ENCODE assay signal across 10 cellular contexts in the genomic region with DNA sequence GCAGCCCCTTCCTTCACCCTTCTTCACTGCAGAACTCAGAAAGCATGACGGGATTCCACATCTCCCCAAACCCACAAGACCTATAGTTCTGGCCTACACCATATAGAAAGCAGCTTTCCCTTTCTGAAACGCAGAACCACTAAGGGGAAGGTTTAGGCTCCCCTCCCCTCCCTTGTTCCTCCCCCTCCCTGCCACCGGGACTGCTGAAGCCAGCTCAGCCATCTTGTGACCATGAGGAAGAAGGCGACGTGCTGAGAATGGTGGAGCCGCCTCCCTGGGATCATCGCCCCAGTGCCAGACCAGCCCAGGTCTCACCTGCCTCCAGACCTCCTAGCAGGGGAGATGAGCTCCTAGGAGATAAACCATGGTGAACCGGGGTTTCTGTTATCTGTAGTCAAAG. TPM values are rescaled to one million over a fixed set of nuclear protein-coding genes. Genes with fewer than 3 reads are reported as not detected.
DNase-seq lines count a peak whose midpoint lies in the region; ATAC-seq, FAIRE-seq and TF ChIP-seq lines count a peak whose summit lies in the region.
"Had no signal": no experiment of that assay in that cellular context is flagged by ENCODE, and none has a peak within 500 bp of the region (broad histone marks: within the 10 kb centered on the region; RNA-seq: fewer than 3 reads in every experiment).

No MANE protein-coding gene starts in this region.

- no peak for TF ChIP-seq EP300 in HepG2 (IDR thresholded peaks at IDR 0.05; ENCODE audit: low read depth in 2 of 2, low read length in 2 of 2)
- no peak for TF ChIP-seq EP300 in HepG2 (CRISPR knock-in tag; IDR thresholded peaks at IDR 0.05; ENCODE audit: borderline replicate concordance)

- H3K27me3 Mint-ChIP-seq in osteocyte (ENCODE audit: unreplicated experiment), result no peaks in the 10 kb centered on the region

- peak overlapping the region in 1 of 2 donors; percentile 6 for H3K27ac ChIP-seq in liver (ENCODE audit: low read depth in 1 of 2, low read length in 2 of 2)
- H3K27ac ChIP-seq in HepG2 (ENCODE audit: extremely low read length, insufficient read depth, low read length), result no peak overlapping the region
- H3K27ac ChIP-seq in heart right ventricle, result peak overlapping the region in 7 of 10 donors; percentile 24 to 73 (median 67)

- H3K9me3 ChIP-seq in liver (ENCODE audit: control insufficient read depth in 4 of 4, low read length in 3 of 4) (no peaks in the 10 kb centered on the region), HepG2 (ENCODE audit: low read length) (no peaks in the 10 kb centered on the region), heart right ventricle (no peaks in the 10 kb centered on the region)

- in situ Hi-C loops in HepG2 (cut with HindIII; ENCODE audit: extremely low pct_ligation_motif_present, low pct_unique_long_range_greater_than_20kb), result loop anchor here (5.0 kb wide), 2 partner anchors 36 to 101 kb away; no protein-coding TSS in a partner anchor

- POLR2A ChIA-PET in HepG2 (lab: Yijun Ruan, JAX), result interaction anchor here (0.6 to 1.9 kb wide), 9 partner anchors 9 to 112 kb away, joined by 3 to 57 read pairs (median 4); a partner anchor contains a TSS
- POLR2A ChIA-PET in HEK293T (lab: Yijun Ruan, JAX), result interaction anchor here (1.0 to 2.4 kb wide), 2 partner anchors 20 to 38 kb away, joined by 6 to 30 read pairs; a partner anchor contains a TSS

- H3K4me3 ChIP-seq in liver (ENCODE audit: low read depth in 1 of 3, low read length in 3 of 3) (no peak overlapping the region), HepG2 (replicated peaks in 1 of 3; ENCODE audit: insufficient read depth in 1 of 3, low read depth in 2 of 3, low read length in 3 of 3) (no peak overlapping the region), heart right ventricle (no peak overlapping the region)

- H3K79me2 ChIP-seq in HepG2 (ENCODE audit: insufficient read depth, low read length), result no peaks in the 10 kb centered on the region

- TF ChIP-seq RAD21 in liver (IDR thresholded peaks at IDR 0.05), result no peak
- no peak for TF ChIP-seq RAD21 in HepG2 (CRISPR knock-in tag; IDR thresholded peaks at IDR 0.05)

- H3K4me1 ChIP-seq in liver (ENCODE audit: control insufficient read depth in 4 of 4, insufficient read depth in 4 of 4, low read length in 3 of 4) (peaks cover 0 to 8% (median 0%) of the 10 kb centered on the region in 4 donors), HepG2 (ENCODE audit: insufficient read depth, low read length) (peaks cover 20% of the 10 kb centered on the region), heart right ventricle (peaks cover 6 to 57% (median 24%) of the 10 kb centered on the region in 9 donors)

- H2AFZ ChIP-seq in HepG2 (ENCODE audit: low read length), result no peak overlapping the region

- H3K4me2 ChIP-seq in HepG2 (ENCODE audit: low read depth, low read length), result no peak overlapping the region

- H3K27me3 ChIP-seq in liver (ENCODE audit: control insufficient read depth in 4 of 4, insufficient read depth in 4 of 4, low read length in 3 of 4) (no peaks in the 10 kb centered on the region), HepG2 (ENCODE audit: control insufficient read depth in 1 of 2, insufficient read depth in 2 of 2, low read length in 2 of 2) (no peaks in the 10 kb centered on the region), heart right ventricle (no peaks in the 10 kb centered on the region)

- TF ChIP-seq CTCF in liver (IDR thresholded peaks at IDR 0.05; ENCODE audit: low read depth, low read length, missing input control) (no peak), HepG2 (CRISPR knock-in tag; IDR thresholded peaks at IDR 0.05) (no peak), heart right ventricle (IDR thresholded peaks at IDR 0.05) (no peak), osteocyte (IDR thresholded peaks at IDR 0.05) (no peak)

- H3K9ac ChIP-seq in liver (ENCODE audit: low read depth in 1 of 2, low read length in 2 of 2) (no peak overlapping the region), HepG2 (ENCODE audit: insufficient read depth, low read depth, low read length) (no peak overlapping the region)

- H3K9me3 Mint-ChIP-seq in osteocyte (ENCODE audit: unreplicated experiment), result no peaks in the 10 kb centered on the region

- no peaks in the 10 kb centered on the region for H4K20me1 ChIP-seq in HepG2 (ENCODE audit: insufficient read depth, low read length)

- no peak overlapping the region for H3K4me3 Mint-ChIP-seq in osteocyte (ENCODE audit: unreplicated experiment)

- BruUV-seq in HepG2 (replicated peaks; lab: Mats Ljungman, UMichigan), result no TSS peak

- peaks cover 3 to 12% (median 7%) of the 10 kb centered on the region in 4 donors for H3K36me3 ChIP-seq in liver (ENCODE audit: control insufficient read depth in 4 of 4, insufficient read depth in 3 of 4, low read depth in 1 of 4, low read length in 3 of 4)
- H3K36me3 ChIP-seq in HepG2 (replicated peaks in 1 of 2; ENCODE audit: control insufficient read depth in 1 of 2, insufficient read depth in 2 of 2, low read length in 2 of 2), result peaks cover 1 to 5% of the 10 kb centered on the region in 2 experiments; a peak in 2 of 5 replicates
- H3K36me3 ChIP-seq in heart right ventricle, result peaks cover 0 to 95% (median 35%) of the 10 kb centered on the region in 9 donors

- intact Hi-C loops in HepG2 (cut with micrococcal nuclease; ENCODE audit: unreplicated experiment), result loop anchor here (1.0 to 5.0 kb wide), 2 partner anchors 37 to 106 kb away; no protein-coding TSS in a partner anchor
- intact Hi-C loops in heart right ventricle (cut with DNase I), result loop anchor here (1.0 to 5.0 kb wide), 4 partner anchors 20 to 38 kb away; a partner anchor contains a TSS

- no peak for FAIRE-seq in HepG2 (lab: Jason Lieb, UNC)

- peaks cover 36% of the 10 kb centered on the region for H3K36me3 Mint-ChIP-seq in osteocyte (ENCODE audit: unreplicated experiment)

- DNase-seq in HepG2 (ENCODE audit: low spot score) (no peak), heart right ventricle (peak in 1 of 2 donors; percentile 34), osteocyte (ENCODE audit: extremely low spot score, unreplicated experiment) (peak; percentile 56), NK-92 (lab: John Stamatoyannopoulos, UW; ENCODE audit: unreplicated experiment) (no peak), HEK293T (ENCODE audit: extremely low spot score) (no peak)
- DNase-seq: foreskin fibroblast, T-helper 1 cell had no signal

- TF ChIP-seq POLR2A in HepG2 (IDR thresholded peaks at IDR 0.05; ENCODE audit: insufficient read depth in 1 of 2, low read depth in 2 of 2, low read length in 2 of 2), result no peak

- H3K4me1 Mint-ChIP-seq in osteocyte (ENCODE audit: unreplicated experiment), result peaks cover 4% of the 10 kb centered on the region

- ATAC-seq in HepG2 (no peak), heart right ventricle (peak in 6 of 8 donors; percentile 5 to 63 (median 12)), GM18867 (IDR thresholded peaks at IDR 0.05; ENCODE audit: unreplicated experiment) (no peak), HG02852 (IDR thresholded peaks at IDR 0.05; ENCODE audit: unreplicated experiment) (no peak)

- no peak overlapping the region for H3K27ac Mint-ChIP-seq in osteocyte (ENCODE audit: unreplicated experiment)

- CTCF ChIA-PET in HepG2 (lab: Yijun Ruan, JAX; ENCODE audit: low intra/inter-chr PET ratio, low total read pairs), result interaction anchor here (1.4 to 2.9 kb wide), 4 partner anchors 35 to 105 kb away, joined by 3 to 60 read pairs (median 14); no protein-coding TSS in a partner anchor
- CTCF ChIA-PET in HEK293T (lab: Yijun Ruan, JAX), result interaction anchor here (0.6 to 2.3 kb wide), 20 partner anchors 8 to 217 kb away, joined by 3 to 64 read pairs (median 6); a partner anchor contains a TSS

- 64% methylated on average over 8 of the region's 8 CpGs for WGBS in liver
- WGBS in HepG2 (ENCODE audit: low lambda C conversion rate), result 91% methylated on average over 8 of the region's 8 CpGs
- 82 to 88% methylated on average over 8 of the region's 8 CpGs for WGBS in heart right ventricle, 2 donors

RNA-seq across cellular contexts. Expression of a gene that starts 19.6 kb away (rescaled TPM):
- total RNA-seq in liver (10 to 100 TPM; 24.0 to 31.2 TPM), HepG2 (2016; rRNA removed; fragmentation: Illumina TruSeq; extraction: Trizol) (38.2 and 44.8 TPM in 2 replicates), heart right ventricle (100 to 1,000 TPM; 163 to 261 (median 183) TPM), osteocyte (90.2 and 93.1 TPM in 2 replicates)
- polyA plus RNA-seq in liver (10 to 100 TPM; 32.3 to 32.4 TPM), HepG2 (2011; rRNA removed) (61.3 and 63.6 TPM in 2 replicates), heart right ventricle (100 to 1,000 TPM; 138 to 153 TPM)
- 16.6 and 17.4 TPM in 2 replicates for total RNA-seq in HepG2 (2016; cell fraction: cytosol; rRNA removed; fragmentation: Illumina TruSeq; extraction: Trizol; ENCODE audit: low read depth)
- total RNA-seq in HepG2 (2016; cell fraction: insoluble cytoplasmic fraction; rRNA removed; fragmentation: Illumina TruSeq; extraction: Trizol), result 38.2 and 41.7 TPM in 2 replicates
- 24.5 and 25.6 TPM in 2 replicates for total RNA-seq in HepG2 (2016; cell fraction: membrane; rRNA removed; fragmentation: Illumina TruSeq; extraction: Trizol)
- 23.7 and 24.1 TPM in 2 replicates for total RNA-seq in HepG2 (2016; cell fraction: nucleus; rRNA removed; fragmentation: Illumina TruSeq; extraction: Trizol)
- polyA plus RNA-seq in HepG2 (2011; cell fraction: cytosol; rRNA removed), result 64.8 and 79.1 TPM in 2 replicates
- 72.8 and 85.1 TPM in 2 replicates for polyA plus RNA-seq in HepG2 (2011; cell fraction: nucleus; rRNA removed)
- polyA plus RNA-seq in HepG2 (2012), result 43.2 and 44.3 TPM in 2 replicates
- 22.2 and 23.2 TPM in 2 replicates for polyA plus RNA-seq in HepG2 (2016; cell fraction: cytosol; fragmentation: Illumina TruSeq; extraction: Trizol; ENCODE audit: low read depth)
- 57.5 and 58.5 TPM in 2 replicates for polyA plus RNA-seq in HepG2 (2016; cell fraction: insoluble cytoplasmic fraction; fragmentation: Illumina TruSeq; extraction: Trizol; ENCODE audit: low read depth)
- polyA plus RNA-seq in HepG2 (2016; cell fraction: membrane; fragmentation: Illumina TruSeq; extraction: Trizol; ENCODE audit: low read depth), result 27.2 and 27.5 TPM in 2 replicates
- polyA plus RNA-seq in HepG2 (2016; cell fraction: nucleus; fragmentation: Illumina TruSeq; extraction: Trizol; ENCODE audit: insufficient read depth, low read depth), result 53.5 and 56.5 TPM in 2 replicates
- 58.5 and 190 TPM in 2 replicates for polyA minus RNA-seq in HepG2 (2011; rRNA and poly(A)+ RNA removed; ENCODE audit: low replicate concordance)
- 36.4 and 38.5 TPM in 2 replicates for polyA minus RNA-seq in HepG2 (2011; cell fraction: cytosol; rRNA and poly(A)+ RNA removed)
- polyA minus RNA-seq in HepG2 (2011; cell fraction: nucleus; rRNA and poly(A)+ RNA removed), result 45.4 and 45.6 TPM in 2 replicates

RNA-seq across cellular contexts. Expression of a gene that starts 48.0 kb away (rescaled TPM):
- total RNA-seq in liver (100 to 1,000 TPM in 1 of 2 donors, 10 to 100 TPM in 1; 11.5 to 124 TPM), HepG2 (2016; rRNA removed; fragmentation: Illumina TruSeq; extraction: Trizol) (56.5 and 63.0 TPM in 2 replicates), heart right ventricle (10 to 100 TPM; 29.5 to 88.4 (median 48.2) TPM), osteocyte (35.5 and 40.1 TPM in 2 replicates)
- polyA plus RNA-seq in liver (100 to 1,000 TPM in 1 of 2 donors, 10 to 100 TPM in 1; 61.7 to 127 TPM), HepG2 (2011; rRNA removed) (27.4 and 32.2 TPM in 2 replicates), heart right ventricle (100 to 1,000 TPM in 1 of 2 donors, 10 to 100 TPM in 1; 52.3 to 107 TPM)
- 44.8 and 70.6 TPM in 2 replicates for total RNA-seq in HepG2 (2016; cell fraction: cytosol; rRNA removed; fragmentation: Illumina TruSeq; extraction: Trizol; ENCODE audit: low read depth)
- total RNA-seq in HepG2 (2016; cell fraction: insoluble cytoplasmic fraction; rRNA removed; fragmentation: Illumina TruSeq; extraction: Trizol), result 56.8 and 60.6 TPM in 2 replicates
- 53.4 and 80.8 TPM in 2 replicates for total RNA-seq in HepG2 (2016; cell fraction: membrane; rRNA removed; fragmentation: Illumina TruSeq; extraction: Trizol)
- 34.2 and 36.9 TPM in 2 replicates for total RNA-seq in HepG2 (2016; cell fraction: nucleus; rRNA removed; fragmentation: Illumina TruSeq; extraction: Trizol)
- 29.5 and 31.9 TPM in 2 replicates for polyA plus RNA-seq in HepG2 (2011; cell fraction: cytosol; rRNA removed)
- polyA plus RNA-seq in HepG2 (2011; cell fraction: nucleus; rRNA removed), result 30.7 and 34.4 TPM in 2 replicates
- polyA plus RNA-seq in HepG2 (2012), result 15.7 and 17.8 TPM in 2 replicates
- polyA plus RNA-seq in HepG2 (2016; cell fraction: cytosol; fragmentation: Illumina TruSeq; extraction: Trizol; ENCODE audit: low read depth), result 48.7 and 84.9 TPM in 2 replicates
- 61.8 and 64.6 TPM in 2 replicates for polyA plus RNA-seq in HepG2 (2016; cell fraction: insoluble cytoplasmic fraction; fragmentation: Illumina TruSeq; extraction: Trizol; ENCODE audit: low read depth)
- polyA plus RNA-seq in HepG2 (2016; cell fraction: membrane; fragmentation: Illumina TruSeq; extraction: Trizol; ENCODE audit: low read depth), result 49.3 and 82.9 TPM in 2 replicates
- 65.1 and 69.0 TPM in 2 replicates for polyA plus RNA-seq in HepG2 (2016; cell fraction: nucleus; fragmentation: Illumina TruSeq; extraction: Trizol; ENCODE audit: insufficient read depth, low read depth)
- polyA minus RNA-seq in HepG2 (2011; rRNA and poly(A)+ RNA removed; ENCODE audit: low replicate concordance), result 15.8 and 89.9 TPM in 2 replicates
- polyA minus RNA-seq in HepG2 (2011; cell fraction: cytosol; rRNA and poly(A)+ RNA removed), result 9.1 and 15.4 TPM in 2 replicates
- 17.7 and 19.6 TPM in 2 replicates for polyA minus RNA-seq in HepG2 (2011; cell fraction: nucleus; rRNA and poly(A)+ RNA removed)

RNA-seq across cellular contexts. Expression of a gene that starts 48.6 kb away (rescaled TPM):
- total RNA-seq in liver, result 1 to 10 TPM; 4.7 to 5.1 TPM
- 1 to 10 TPM; 2.2 to 4.0 TPM for polyA plus RNA-seq in liver
- 7.2 and 9.8 TPM in 2 replicates for total RNA-seq in HepG2 (2016; rRNA removed; fragmentation: Illumina TruSeq; extraction: Trizol)
- total RNA-seq in HepG2 (2016; cell fraction: cytosol; rRNA removed; fragmentation: Illumina TruSeq; extraction: Trizol; ENCODE audit: low read depth), result 0.61 and 0.71 TPM in 2 replicates
- total RNA-seq in HepG2 (2016; cell fraction: insoluble cytoplasmic fraction; rRNA removed; fragmentation: Illumina TruSeq; extraction: Trizol), result 7.0 and 8.5 TPM in 2 replicates
- total RNA-seq in HepG2 (2016; cell fraction: membrane; rRNA removed; fragmentation: Illumina TruSeq; extraction: Trizol), result 2.7 and 2.9 TPM in 2 replicates
- total RNA-seq in HepG2 (2016; cell fraction: nucleus; rRNA removed; fragmentation: Illumina TruSeq; extraction: Trizol), result 2.9 and 4.3 TPM in 2 replicates
- 32.5 and 36.7 TPM in 2 replicates for polyA plus RNA-seq in HepG2 (2011; rRNA removed)
- polyA plus RNA-seq in HepG2 (2011; cell fraction: cytosol; rRNA removed), result 23.5 and 30.7 TPM in 2 replicates
- 9.8 and 12.8 TPM in 2 replicates for polyA plus RNA-seq in HepG2 (2011; cell fraction: nucleus; rRNA removed)
- polyA plus RNA-seq in HepG2 (2012), result 6.6 and 9.0 TPM in 2 replicates
- polyA plus RNA-seq in HepG2 (2016; cell fraction: cytosol; fragmentation: Illumina TruSeq; extraction: Trizol; ENCODE audit: low read depth), result 0.33 and 0.35 TPM in 2 replicates
- 8.7 and 10.9 TPM in 2 replicates for polyA plus RNA-seq in HepG2 (2016; cell fraction: insoluble cytoplasmic fraction; fragmentation: Illumina TruSeq; extraction: Trizol; ENCODE audit: low read depth)
- polyA plus RNA-seq in HepG2 (2016; cell fraction: membrane; fragmentation: Illumina TruSeq; extraction: Trizol; ENCODE audit: low read depth), result 1.5 and 1.6 TPM in 2 replicates
- 5.0 and 5.4 TPM in 2 replicates for polyA plus RNA-seq in HepG2 (2016; cell fraction: nucleus; fragmentation: Illumina TruSeq; extraction: Trizol; ENCODE audit: insufficient read depth, low read depth)
- 0.21 and 49.0 TPM in 2 replicates for polyA minus RNA-seq in HepG2 (2011; rRNA and poly(A)+ RNA removed; ENCODE audit: low replicate concordance)
- polyA minus RNA-seq in HepG2 (2011; cell fraction: cytosol; rRNA and poly(A)+ RNA removed), result 29.2 and 32.6 TPM in 2 replicates
- polyA minus RNA-seq in HepG2 (2011; cell fraction: nucleus; rRNA and poly(A)+ RNA removed), result 13.3 and 18.3 TPM in 2 replicates
- total RNA-seq in heart right ventricle, result 10 to 100 TPM in 1 of 10 donors, 1 to 10 TPM in 9; 3.6 to 10.9 (median 4.8) TPM
- polyA plus RNA-seq in heart right ventricle, result 1 to 10 TPM; 2.2 to 3.8 TPM
- total RNA-seq in osteocyte, result 0.34 and 0.48 TPM in 2 replicates

Comparison
In these comparisons a context has a peak if more than half of its experiments do, and no peak if none do; other contexts are left out.
1. ATAC-seq: peak in heart right ventricle (6 of 8); none in HepG2 (single experiment), GM18867 (single experiment) and HG02852 (single experiment).